1 cellular context compared by ENCODE assay signal in genomic region chr7:4048336-4048735, GRCh38.
TF ChIP-seq lines count a peak whose summit lies in the region.

No MANE protein-coding gene starts in this region.

TF ChIP-seq in H1, 55 proteins besides CTCF, POLR2A, EP300 and RAD21 (continued from another document):
- TF ChIP-seq E2F6 (IDR thresholded peaks at IDR 0.05) (no peak), CTBP2 (IDR thresholded peaks at IDR 0.05; ENCODE audit: borderline replicate concordance, insufficient read depth, insufficient read length, low read length) (no peak), RXRA (IDR thresholded peaks at IDR 0.05; ENCODE audit: insufficient read depth, low read depth, low read length) (no peak), CEBPB (IDR thresholded peaks at IDR 0.05; ENCODE audit: low read depth, low read length) (no peak)
